ENCODE assay signal across 25 cellular contexts in genomic region chr20:53571555-53572286, GRCh38. TPM values are rescaled to one million over a fixed set of nuclear protein-coding genes. Genes with fewer than 3 reads are reported as not detected.
DNase-seq lines count a peak whose midpoint lies in the region; ATAC-seq, FAIRE-seq and TF ChIP-seq lines count a peak whose summit lies in the region.
"Had no signal": no experiment of that assay in that cellular context is flagged by ENCODE, and none has a peak within 500 bp of the region (broad histone marks: within the 10 kb centered on the region; RNA-seq: fewer than 3 reads in every experiment).

No MANE protein-coding gene starts in this region.

- CTCF ChIA-PET in activated CD4-positive, alpha-beta T cell treated with anti-CD3 and anti-CD28 coated beads, Interleukin-2, amount 10 ng/mL, durations not matched to agents 7 days and 5 days (lab: Charles Lee) = interaction anchor here (0.7 kb wide), 1 partner anchor 329 kb away, joined by 4 read pairs; no protein-coding TSS in a partner anchor
- CTCF ChIA-PET in Panc1 (lab: Charles Lee) = no interaction called here
- CTCF ChIA-PET in K562 (lab: Yijun Ruan, JAX; ENCODE audit: low intra/inter-chr PET ratio) = no interaction called here

- no peak for DNase-seq in activated CD4-positive, alpha-beta T cell treated with anti-CD3 and anti-CD28 coated beads, Interleukin-2, amount 10 ng/mL, durations not matched to agents 7 days and 5 days
- no peak for DNase-seq in activated CD4-positive, alpha-beta T cell treated with anti-CD3 and anti-CD28 coated beads for 1 hour
- no peak for DNase-seq in Panc1 (ENCODE audit: low read depth, low spot score)
- DNase-seq in K562 (ENCODE audit: extremely low read depth in 1 of 4, low spot score in 3 of 4) = peak in 1 of 4 experiments; percentile 5
- peak; percentile 59 for DNase-seq in osteocyte (ENCODE audit: extremely low spot score, unreplicated experiment)
- no peak for DNase-seq in tibial nerve (ENCODE audit: low spot score in 2 of 2)
- DNase-seq: 8988T; activated B cell treated with CpG ODN at 0.5 μM for 24 hours; DMS 273 treated with DMSO at 0.1 percent for 48 hours; HCEC 1CT; IMR-90; NCI-H146; NCI-H2171; NCI-H69; stimulated activated CD4-positive, alpha-beta T cell treated with anti-CD3 and anti-CD28 coated beads, Interleukin-2, amount 100 ng/mL, for 24 hours; uterus had no signal

- H3K36me3 ChIP-seq in Panc1 (ENCODE audit: control insufficient read depth, insufficient read depth, low read length) (peaks cover 69% of the 10 kb centered on the region), K562 (ENCODE audit: control insufficient read depth, insufficient read depth, low read length) (peaks cover 97% of the 10 kb centered on the region), tibial nerve (peaks cover 8 to 90% (median 17%) of the 10 kb centered on the region in 3 donors)
- H3K36me3 ChIP-seq: uterus had no signal

- H3K79me2 ChIP-seq in K562 (ENCODE audit: control insufficient read depth, insufficient read depth, low read length) = peaks cover 73% of the 10 kb centered on the region

- no peaks in the 10 kb centered on the region for H3K27me3 Mint-ChIP-seq in activated CD4-positive, alpha-beta T cell treated with anti-CD3 and anti-CD28 coated beads, Interleukin-2, amount 10 ng/mL, durations not matched to agents 7 days and 5 days
- no peaks in the 10 kb centered on the region for H3K27me3 Mint-ChIP-seq in osteocyte (ENCODE audit: unreplicated experiment)
- H3K27me3 Mint-ChIP-seq: activated B cell treated with CpG ODN at 0.5 μM for 24 hours had no signal

- no peaks in the 10 kb centered on the region for H3K9me3 ChIP-seq in Panc1 (ENCODE audit: control insufficient read depth, insufficient read depth, low read depth, low read length)
- H3K9me3 ChIP-seq in K562 (replicated peaks; ENCODE audit: control insufficient read depth, insufficient read depth, low read depth, low read length) = no peaks in the 10 kb centered on the region
- H3K9me3 ChIP-seq in tibial nerve = no peaks in the 10 kb centered on the region
- H3K9me3 ChIP-seq: prostate gland, SJSA1, uterus had no signal

- BruUV-seq in Panc1 (replicated peaks; lab: Mats Ljungman, UMichigan) (no TSS peak), K562 (replicated peaks; lab: Mats Ljungman, UMichigan) (no TSS peak)

- WGBS in K562 (ENCODE audit: insufficient coverage, low coverage, missing lambda C conversion rate) = 99% methylated on average over 10 of the region's 10 CpGs
- WGBS in tibial nerve, 2 donors = 97% methylated on average over 10 of the region's 10 CpGs

- intact Hi-C loops in Panc1 (cut with micrococcal nuclease; ENCODE audit: unreplicated experiment) = loop anchor here (10.0 kb wide), 1 partner anchor 493 kb away; no protein-coding TSS in a partner anchor
- intact Hi-C loops in K562 (cut with micrococcal nuclease) = loop anchor here (10.0 kb wide), 1 partner anchor 493 kb away; no protein-coding TSS in a partner anchor

- no peak overlapping the region for H3K4me3 Mint-ChIP-seq in activated CD4-positive, alpha-beta T cell treated with anti-CD3 and anti-CD28 coated beads, Interleukin-2, amount 10 ng/mL, durations not matched to agents 7 days and 5 days
- no peak overlapping the region for H3K4me3 Mint-ChIP-seq in osteocyte (ENCODE audit: unreplicated experiment)
- H3K4me3 Mint-ChIP-seq: activated B cell treated with CpG ODN at 0.5 μM for 24 hours, nephron had no signal

- FAIRE-seq in K562 (lab: Jason Lieb, UNC) = peak; percentile 69
- FAIRE-seq: G401.6, keratinocyte had no signal

- no peaks in the 10 kb centered on the region for H3K9me3 Mint-ChIP-seq in activated CD4-positive, alpha-beta T cell treated with anti-CD3 and anti-CD28 coated beads, Interleukin-2, amount 10 ng/mL, durations not matched to agents 7 days and 5 days
- no peaks in the 10 kb centered on the region for H3K9me3 Mint-ChIP-seq in osteocyte (ENCODE audit: unreplicated experiment)
- H3K9me3 Mint-ChIP-seq: activated B cell treated with CpG ODN at 0.5 μM for 24 hours, nephron had no signal

- TF ChIP-seq POLR2A in K562 (conservative IDR thresholded peaks at IDR 0.05) = no peak
- TF ChIP-seq POLR2A in tibial nerve (IDR thresholded peaks at IDR 0.05) = no peak

- in situ Hi-C loops in Panc1 (cut with HindIII; ENCODE audit: low pct_unique_long_range_greater_than_20kb, low sequenced_read_pairs) (no loop called here), K562 (cut with MboI) (loop anchor here (25.0 kb wide), 1 partner anchor 641 kb away; the partner anchor contains the start of gene PFDN4)

- H3K27ac ChIP-seq in Panc1 (ENCODE audit: low read length) = peak overlapping the region; percentile 20
- H3K27ac ChIP-seq in K562 (ENCODE audit: extremely low read depth, low read depth, low read length) = no peak overlapping the region
- no peak overlapping the region for H3K27ac ChIP-seq in tibial nerve
- H3K27ac ChIP-seq: hepatocyte, prostate gland, SJSA1, uterus had no signal

- no peaks in the 10 kb centered on the region for H3K27me3 ChIP-seq in Panc1 (ENCODE audit: control insufficient read depth, insufficient read depth, low read length)
- H3K27me3 ChIP-seq in K562 (ENCODE audit: control insufficient read depth in 2 of 2, insufficient read depth in 2 of 2, low read length in 2 of 2) = no peaks in the 10 kb centered on the region
- no peaks in the 10 kb centered on the region for H3K27me3 ChIP-seq in tibial nerve
- H3K27me3 ChIP-seq: hepatocyte, SJSA1, uterus had no signal

- H3K4me1 ChIP-seq in Panc1 (ENCODE audit: control insufficient read depth, insufficient read depth, low read length) (peaks cover 88% of the 10 kb centered on the region), K562 (replicated peaks in 1 of 2; ENCODE audit: control insufficient read depth in 2 of 2, insufficient read depth in 2 of 2, low read length in 2 of 2) (no peaks in the 10 kb centered on the region), tibial nerve (no peaks in the 10 kb centered on the region)
- H3K4me1 ChIP-seq: prostate gland, SJSA1 had no signal

- ATAC-seq in Panc1 (no peak), K562 (no peak), GM21381 (IDR thresholded peaks at IDR 0.05; ENCODE audit: unreplicated experiment) (no peak), GM21390 (IDR thresholded peaks at IDR 0.05; ENCODE audit: unreplicated experiment) (no peak)

- H3K9me1 ChIP-seq in K562 (ENCODE audit: control insufficient read depth, insufficient read depth, low read length) = no peaks in the 10 kb centered on the region

- H3K9ac ChIP-seq in K562 (ENCODE audit: insufficient read depth in 1 of 2, low read depth in 2 of 2, low read length in 2 of 2) = no peak overlapping the region

- H4K20me1 ChIP-seq in K562 (replicated peaks; ENCODE audit: control insufficient read depth, insufficient read depth, low read length) = peaks cover 4% of the 10 kb centered on the region; the same call in 1 of the 2 replicates

- TF ChIP-seq RAD21 in K562 (CRISPR knock-in tag; conservative IDR thresholded peaks at IDR 0.05 in 1 of 2, IDR thresholded peaks at IDR 0.05 in 1 of 2) = no peak

- H3K27ac Mint-ChIP-seq in activated CD4-positive, alpha-beta T cell treated with anti-CD3 and anti-CD28 coated beads, Interleukin-2, amount 10 ng/mL, durations not matched to agents 7 days and 5 days = peak overlapping the region; percentile 5
- no peak overlapping the region for H3K27ac Mint-ChIP-seq in osteocyte (ENCODE audit: unreplicated experiment)
- H3K27ac Mint-ChIP-seq: activated B cell treated with CpG ODN at 0.5 μM for 24 hours, nephron had no signal

- POLR2A ChIA-PET in activated CD4-positive, alpha-beta T cell treated with anti-CD3 and anti-CD28 coated beads, Interleukin-2, amount 10 ng/mL, durations not matched to agents 7 days and 5 days (lab: Charles Lee) = no interaction called here
- POLR2A ChIA-PET in Panc1 (lab: Charles Lee) (no interaction called here), K562 (lab: Yijun Ruan, JAX) (interaction anchor here (1.1 kb wide), 1 partner anchor 10 kb away, joined by 3 read pairs; no protein-coding TSS in a partner anchor)

- peaks cover 52% of the 10 kb centered on the region for H3K4me1 Mint-ChIP-seq in activated CD4-positive, alpha-beta T cell treated with anti-CD3 and anti-CD28 coated beads, Interleukin-2, amount 10 ng/mL, durations not matched to agents 7 days and 5 days
- no peaks in the 10 kb centered on the region for H3K4me1 Mint-ChIP-seq in osteocyte (ENCODE audit: unreplicated experiment)
- H3K4me1 Mint-ChIP-seq: nephron had no signal

- no peak for TF ChIP-seq CTCF in Panc1 (IDR thresholded peaks at IDR 0.05)
- TF ChIP-seq CTCF in K562 (IDR thresholded peaks at IDR 0.05 in 2 of 3, conservative IDR thresholded peaks at IDR 0.05 in 1 of 3; ENCODE audit: insufficient read depth in 2 of 3, low read depth in 1 of 3, low read length in 3 of 3) = no peak
- no peak for TF ChIP-seq CTCF in osteocyte (IDR thresholded peaks at IDR 0.05)
- no peak for TF ChIP-seq CTCF in tibial nerve (IDR thresholded peaks at IDR 0.05)

- no peak overlapping the region for H3K4me2 ChIP-seq in K562 (ENCODE audit: insufficient read depth, low read length)
- H3K4me2 ChIP-seq: hepatocyte had no signal

- no peak overlapping the region for H2AFZ ChIP-seq in K562 (ENCODE audit: low read depth, low read length)
- H2AFZ ChIP-seq: hepatocyte had no signal

- TF ChIP-seq EP300 in K562 (IDR thresholded peaks at IDR 0.05; ENCODE audit: low read length) (no peak), tibial nerve (IDR thresholded peaks at IDR 0.05) (no peak)

- peaks cover 84% of the 10 kb centered on the region for H3K36me3 Mint-ChIP-seq in activated CD4-positive, alpha-beta T cell treated with anti-CD3 and anti-CD28 coated beads, Interleukin-2, amount 10 ng/mL, durations not matched to agents 7 days and 5 days (ENCODE audit: low read depth)
- H3K36me3 Mint-ChIP-seq in osteocyte (ENCODE audit: unreplicated experiment) = peaks cover 62% of the 10 kb centered on the region

- H3K4me3 ChIP-seq in Panc1 (ENCODE audit: low read depth in 2 of 2, low read length in 2 of 2) (no peak overlapping the region), K562 (no peak overlapping the region), tibial nerve (no peak overlapping the region)
- H3K4me3 ChIP-seq: hepatocyte, lung, prostate gland, SJSA1, uterus had no signal

RNA-seq across cellular contexts. Expression of gene ZNF217, which starts 21.9 kb away (rescaled TPM):
- total RNA-seq in activated CD4-positive, alpha-beta T cell treated with anti-CD3 and anti-CD28 coated beads, Interleukin-2, amount 10 ng/mL, durations not matched to agents 7 days and 5 days = 10 to 100 TPM; 97.5 to 99.7 TPM
- total RNA-seq in Panc1 (2021; ENCODE audit: unreplicated experiment) = 210 TPM
- 80.1 TPM for polyA plus RNA-seq in Panc1 (2012; ENCODE audit: insufficient read length)
- 27.8 and 53.4 TPM in 2 replicates for total RNA-seq in K562 (2011; cell fraction: chromatin; rRNA removed; ENCODE audit: low replicate concordance)
- total RNA-seq in K562 (2011; cell fraction: nucleolus; rRNA removed) = 21.3 and 24.7 TPM in 2 replicates
- 26.2 and 28.5 TPM in 2 replicates for total RNA-seq in K562 (2011; cell fraction: nucleoplasm; rRNA removed)
- total RNA-seq in K562 (2014; rRNA removed) = 16.8 and 17.7 TPM in 2 replicates
- 23.4 and 25.0 TPM in 2 replicates for total RNA-seq in K562 (2014; rRNA removed; fragmentation: Illumina TruSeq; extraction: Trizol)
- 18.7 and 21.8 TPM in 2 replicates for total RNA-seq in K562 (2015; rRNA removed; fragmentation: Illumina TruSeq; extraction: Trizol)
- 39.7 and 41.8 TPM in 2 replicates for total RNA-seq in K562 (2021)
- 11.4 and 12.9 TPM in 2 replicates for polyA plus RNA-seq in K562 (2011; rRNA removed)
- 6.8 and 8.6 TPM in 2 replicates for polyA plus RNA-seq in K562 (2011; cell fraction: cytosol; rRNA removed)
- polyA plus RNA-seq in K562 (2011; cell fraction: nucleus; rRNA removed) = 19.8 and 24.3 TPM in 2 replicates
- 17.7 and 21.1 TPM in 2 replicates for polyA plus RNA-seq in K562 (2012)
- polyA plus RNA-seq in K562 (2014; fragmentation: Illumina TruSeq; extraction: Trizol) = 19.3 and 26.7 TPM in 2 replicates
- polyA plus RNA-seq in K562 (2014; fragmentation: Nextera tagmentation; extraction: Ambion mirVana) = 1 to 10 TPM; 3.0 to 7.1 TPM
- polyA plus RNA-seq in K562 (2014; rRNA removed) = 16.0 and 23.5 TPM in 2 replicates
- polyA minus RNA-seq in K562 (2011; rRNA and poly(A)+ RNA removed) = 36.2 and 44.6 TPM in 2 replicates
- polyA minus RNA-seq in K562 (2011; cell fraction: cytosol; rRNA and poly(A)+ RNA removed) = 21.7 and 25.7 TPM in 2 replicates
- 19.7 and 29.4 TPM in 2 replicates for polyA minus RNA-seq in K562 (2011; cell fraction: nucleus; rRNA and poly(A)+ RNA removed)
- 44.3 and 47.2 TPM in 2 replicates for total RNA-seq in osteocyte
- 10 to 100 TPM; 21.4 to 24.3 (median 23.1) TPM for total RNA-seq in tibial nerve
